13 cellular contexts compared by ENCODE assay signal in the genomic region with DNA sequence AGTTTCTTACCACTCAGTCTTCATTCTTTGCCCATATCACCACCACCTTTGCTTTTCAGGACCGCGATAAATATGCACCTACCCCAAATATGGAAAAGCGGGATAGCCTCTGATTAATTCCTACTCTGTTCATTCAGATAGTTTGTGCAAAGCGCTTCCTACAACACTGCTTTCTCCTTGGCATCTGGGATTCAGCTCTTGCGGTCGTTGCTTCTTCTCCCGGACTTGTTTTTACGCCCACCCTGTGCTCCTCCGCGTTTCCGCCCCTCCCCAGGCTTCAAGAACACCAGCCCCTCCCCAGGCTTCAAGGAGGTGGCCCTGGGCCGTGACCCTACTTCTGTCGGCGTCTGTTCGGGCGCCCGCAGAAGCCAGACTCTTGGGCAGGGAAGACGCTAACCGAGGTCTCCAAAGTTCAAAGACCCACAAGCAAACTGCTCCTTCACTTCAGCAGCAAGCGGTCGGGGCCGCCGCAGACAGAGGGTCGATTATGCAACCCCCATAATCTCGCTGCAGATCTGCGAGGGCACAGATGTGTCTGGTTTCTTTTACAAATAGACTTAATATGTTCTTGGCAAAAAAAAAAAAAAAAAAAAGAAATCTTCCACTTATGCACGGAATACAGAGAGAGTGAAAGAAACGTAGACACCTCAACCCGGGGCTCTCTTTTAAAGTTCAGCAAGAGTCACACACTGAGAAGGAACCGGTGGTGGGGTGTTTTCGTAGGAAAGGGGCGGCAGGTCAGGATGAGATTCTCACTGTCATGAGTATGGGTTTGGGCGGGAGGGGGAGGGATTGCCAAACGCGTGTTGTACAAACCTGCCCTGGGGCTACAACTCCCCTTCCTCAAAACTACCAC. TPM values are rescaled to one million over a fixed set of nuclear protein-coding genes. Genes with fewer than 3 reads are reported as not detected.
DNase-seq lines count a peak whose midpoint lies in the region; ATAC-seq, FAIRE-seq and TF ChIP-seq lines count a peak whose summit lies in the region.
"Had no signal": no experiment of that assay in that cellular context is flagged by ENCODE, and none has a peak within 500 bp of the region (broad histone marks: within the 10 kb centered on the region; RNA-seq: fewer than 3 reads in every experiment).

No MANE protein-coding gene starts in this region.

- H3K27me3 ChIP-seq in CD4-positive, alpha-beta memory T cell (ENCODE audit: insufficient read depth, low read length), result peaks cover 60% of the 10 kb centered on the region
- H3K27me3 ChIP-seq in small intestine (ENCODE audit: control insufficient read depth in 2 of 2, insufficient read depth in 2 of 2, low read length in 2 of 2), result peaks cover 17 to 61% of the 10 kb centered on the region in 2 donors

- POLR2A ChIA-PET in CD4-positive, alpha-beta memory T cell (lab: Charles Lee; ENCODE audit: partially characterized antibody), result no interaction called here
- POLR2A ChIA-PET in HEK293 (lab: Yijun Ruan, JAX), result interaction anchor here (1.3 kb wide), 1 partner anchor 8 kb away, joined by 4 read pairs; no protein-coding TSS in a partner anchor
- POLR2A ChIA-PET in naive thymus-derived CD8-positive, alpha-beta T cell (lab: Charles Lee), result no interaction called here

- peaks cover 17% of the 10 kb centered on the region for H3K4me1 ChIP-seq in CD4-positive, alpha-beta memory T cell (ENCODE audit: insufficient read depth, low read length)
- H3K4me1 ChIP-seq in HEK293 (ENCODE audit: control insufficient read depth, insufficient read depth, low read length), result no peaks in the 10 kb centered on the region
- peaks cover 0 to 2% of the 10 kb centered on the region in 2 donors for H3K4me1 ChIP-seq in small intestine (ENCODE audit: control insufficient read depth in 2 of 2, insufficient read depth in 1 of 2, low read depth in 1 of 2, low read length in 1 of 2)

- no peaks in the 10 kb centered on the region for H3K9me3 ChIP-seq in CD4-positive, alpha-beta memory T cell (ENCODE audit: control insufficient read depth in 1 of 2, low read length in 2 of 2)
- H3K9me3 ChIP-seq in HEK293 (ENCODE audit: control insufficient read depth, insufficient read depth, low read depth, low read length), result no peaks in the 10 kb centered on the region
- no peaks in the 10 kb centered on the region for H3K9me3 ChIP-seq in small intestine (ENCODE audit: control insufficient read depth, low read depth)
- H3K9me3 ChIP-seq: lower lobe of right lung had no signal

- no peak for ATAC-seq in activated naive CD8-positive, alpha-beta T cell treated with anti-CD3 and anti-CD28 coated beads, Interleukin-2, amount 50 U/mL, for 24 hours
- ATAC-seq in naive thymus-derived CD8-positive, alpha-beta T cell, result no peak
- ATAC-seq in GM19397 (IDR thresholded peaks at IDR 0.05; ENCODE audit: unreplicated experiment) (no peak), HG03159 (IDR thresholded peaks at IDR 0.05; ENCODE audit: unreplicated experiment) (no peak), GM18520 (IDR thresholded peaks at IDR 0.05; ENCODE audit: unreplicated experiment) (no peak)
- ATAC-seq: activated CD4-positive, alpha-beta T cell treated with anti-CD3 and anti-CD28 coated beads for 36 hours; lower lobe of right lung had no signal

- H3K9me3 Mint-ChIP-seq in CD4-positive, alpha-beta memory T cell, result peaks cover 0 to 9% (median 1%) of the 10 kb centered on the region in 8 donors
- H3K9me3 Mint-ChIP-seq in activated naive CD8-positive, alpha-beta T cell treated with anti-CD3 and anti-CD28 coated beads, Interleukin-2, amount 50 U/mL, for 24 hours, result no peaks in the 10 kb centered on the region
- peaks cover 0 to 7% (median 0%) of the 10 kb centered on the region in 9 donors for H3K9me3 Mint-ChIP-seq in naive thymus-derived CD8-positive, alpha-beta T cell

- WGBS in small intestine, 3 donors, result 4 to 9% (median 8%) methylated on average over 35 of the region's 35 CpGs

- no peak overlapping the region for H3K4me3 ChIP-seq in CD4-positive, alpha-beta memory T cell (ENCODE audit: low read length in 2 of 2)
- peak overlapping the region; percentile 90; the same call in 1 of the 2 replicates for H3K4me3 ChIP-seq in HEK293 (ENCODE audit: low read depth, low read length)
- no peak overlapping the region for H3K4me3 ChIP-seq in small intestine (ENCODE audit: low read depth in 1 of 2, low read length in 2 of 2)
- H3K4me3 ChIP-seq: lower lobe of right lung had no signal

- no peak overlapping the region for H3K27ac ChIP-seq in CD4-positive, alpha-beta memory T cell (ENCODE audit: low read depth, low read length)
- H3K27ac ChIP-seq in HEK293 (ENCODE audit: extremely low read depth, low read depth, low read length) (no peak overlapping the region), small intestine (ENCODE audit: low read depth in 1 of 2, low read length in 1 of 2) (no peak overlapping the region)
- H3K27ac ChIP-seq: lower lobe of right lung had no signal

- intact Hi-C loops in CD4-positive, alpha-beta memory T cell (cut with micrococcal nuclease), result no loop called here

- no peak for TF ChIP-seq CTCF in HEK293 (tag by site-specific recombination; IDR thresholded peaks at IDR 0.05)

- no peak for FAIRE-seq in small intestine (lab: Jason Lieb, UNC)

- no peaks in the 10 kb centered on the region for H3K36me3 ChIP-seq in CD4-positive, alpha-beta memory T cell (ENCODE audit: insufficient read depth, low read length)
- peaks cover 0 to 3% of the 10 kb centered on the region in 2 experiments; a peak in 1 of 3 replicates for H3K36me3 ChIP-seq in HEK293 (ENCODE audit: control insufficient read depth in 2 of 2, insufficient read depth in 1 of 2, low read length in 2 of 2)
- no peaks in the 10 kb centered on the region for H3K36me3 ChIP-seq in small intestine (ENCODE audit: control insufficient read depth in 2 of 2, insufficient read depth in 2 of 2, low read length in 2 of 2)
- H3K36me3 ChIP-seq: lower lobe of right lung had no signal

- H3K27me3 Mint-ChIP-seq in CD4-positive, alpha-beta memory T cell, result peaks cover 72 to 87% of the 10 kb centered on the region in 2 donors
- H3K27me3 Mint-ChIP-seq in activated naive CD8-positive, alpha-beta T cell treated with anti-CD3 and anti-CD28 coated beads, Interleukin-2, amount 50 U/mL, for 24 hours, result peaks cover 96% of the 10 kb centered on the region
- peaks cover 67 to 99% (median 81%) of the 10 kb centered on the region in 5 donors for H3K27me3 Mint-ChIP-seq in naive thymus-derived CD8-positive, alpha-beta T cell

- no peak for DNase-seq in CD4-positive, alpha-beta memory T cell
- no peak for DNase-seq in activated naive CD8-positive, alpha-beta T cell treated with anti-CD3 and anti-CD28 coated beads, Interleukin-2, amount 50 U/mL, for 24 hours
- DNase-seq in naive thymus-derived CD8-positive, alpha-beta T cell, result no peak
- DNase-seq in small intestine, result no peak
- DNase-seq: CD4-positive, CD25-positive, alpha-beta regulatory T cell; lower lobe of right lung; NCI-H748 treated with DMSO at 0.1 percent for 48 hours; stimulated activated CD4-positive, alpha-beta T cell treated with anti-CD3 and anti-CD28 coated beads, Interleukin-4, amount 100 ng/mL, for 4 hours had no signal

- peaks cover 33 to 67% (median 51%) of the 10 kb centered on the region in 4 donors for H3K4me1 Mint-ChIP-seq in CD4-positive, alpha-beta memory T cell
- peaks cover 47% of the 10 kb centered on the region for H3K4me1 Mint-ChIP-seq in activated naive CD8-positive, alpha-beta T cell treated with anti-CD3 and anti-CD28 coated beads, Interleukin-2, amount 50 U/mL, for 24 hours
- H3K4me1 Mint-ChIP-seq in naive thymus-derived CD8-positive, alpha-beta T cell, result peaks cover 43 to 72% (median 55%) of the 10 kb centered on the region in 4 donors

- peak overlapping the region in 6 of 8 donors; percentile 29 to 66 (median 46) for H3K4me3 Mint-ChIP-seq in CD4-positive, alpha-beta memory T cell
- H3K4me3 Mint-ChIP-seq in activated naive CD8-positive, alpha-beta T cell treated with anti-CD3 and anti-CD28 coated beads, Interleukin-2, amount 50 U/mL, for 24 hours, result peak overlapping the region; percentile 30
- H3K4me3 Mint-ChIP-seq in naive thymus-derived CD8-positive, alpha-beta T cell, result peak overlapping the region in 8 of 10 donors; percentile 14 to 64 (median 42)
- H3K4me3 Mint-ChIP-seq: activated CD4-positive, alpha-beta T cell treated with anti-CD3 and anti-CD28 coated beads for 36 hours had no signal

- H3K27ac Mint-ChIP-seq in CD4-positive, alpha-beta memory T cell, result peak overlapping the region in 2 of 7 donors; percentile 3 to 13
- peak overlapping the region; percentile 73 for H3K27ac Mint-ChIP-seq in activated naive CD8-positive, alpha-beta T cell treated with anti-CD3 and anti-CD28 coated beads, Interleukin-2, amount 50 U/mL, for 24 hours
- no peak overlapping the region for H3K27ac Mint-ChIP-seq in naive thymus-derived CD8-positive, alpha-beta T cell
- H3K27ac Mint-ChIP-seq: activated CD4-positive, alpha-beta T cell treated with anti-CD3 and anti-CD28 coated beads for 36 hours; CD4-positive, CD25-positive, alpha-beta regulatory T cell had no signal

- CTCF ChIA-PET in CD4-positive, alpha-beta memory T cell (lab: Charles Lee; ENCODE audit: partially characterized antibody), result no interaction called here
- CTCF ChIA-PET in HEK293 (lab: Yijun Ruan, JAX), result interaction anchor here (1.7 kb wide), 1 partner anchor 16 kb away, joined by 6 read pairs; no protein-coding TSS in a partner anchor

- no peaks in the 10 kb centered on the region for H3K36me3 Mint-ChIP-seq in CD4-positive, alpha-beta memory T cell
- H3K36me3 Mint-ChIP-seq in activated naive CD8-positive, alpha-beta T cell treated with anti-CD3 and anti-CD28 coated beads, Interleukin-2, amount 50 U/mL, for 24 hours (ENCODE audit: low read depth), result no peaks in the 10 kb centered on the region
- peaks cover 0 to 9% (median 3%) of the 10 kb centered on the region in 3 donors for H3K36me3 Mint-ChIP-seq in naive thymus-derived CD8-positive, alpha-beta T cell
- H3K36me3 Mint-ChIP-seq: CD4-positive, CD25-positive, alpha-beta regulatory T cell had no signal

RNA-seq across cellular contexts. Expression of a gene that starts 2.0 kb away (rescaled TPM):
- total RNA-seq in CD4-positive, alpha-beta memory T cell, result not detected
- polyA plus RNA-seq in CD4-positive, alpha-beta memory T cell, result not detected
- total RNA-seq in naive thymus-derived CD8-positive, alpha-beta T cell, result not detected
- polyA plus RNA-seq in naive thymus-derived CD8-positive, alpha-beta T cell, result not detected
- polyA plus RNA-seq in small intestine, result under 1 TPM in 1 of 3 donors, not detected in 2; 0.12 TPM
- total RNA-seq: activated CD4-positive, alpha-beta T cell treated with anti-CD3 and anti-CD28 coated beads for 36 hours; CD4-positive, CD25-positive, alpha-beta regulatory T cell; lower lobe of right lung had no signal
- polyA plus RNA-seq: CD4-positive, CD25-positive, alpha-beta regulatory T cell had no signal

RNA-seq across cellular contexts. Expression of a gene that starts 17.3 kb away (rescaled TPM):
- total RNA-seq in CD4-positive, alpha-beta memory T cell, result not detected
- not detected for polyA plus RNA-seq in CD4-positive, alpha-beta memory T cell
- not detected for total RNA-seq in naive thymus-derived CD8-positive, alpha-beta T cell
- not detected for polyA plus RNA-seq in naive thymus-derived CD8-positive, alpha-beta T cell
- under 1 TPM in 1 of 3 donors, not detected in 2; 0.06 TPM for polyA plus RNA-seq in small intestine
- total RNA-seq: activated CD4-positive, alpha-beta T cell treated with anti-CD3 and anti-CD28 coated beads for 36 hours; CD4-positive, CD25-positive, alpha-beta regulatory T cell; lower lobe of right lung had no signal
- polyA plus RNA-seq: CD4-positive, CD25-positive, alpha-beta regulatory T cell had no signal
